In the genomic region with DNA sequence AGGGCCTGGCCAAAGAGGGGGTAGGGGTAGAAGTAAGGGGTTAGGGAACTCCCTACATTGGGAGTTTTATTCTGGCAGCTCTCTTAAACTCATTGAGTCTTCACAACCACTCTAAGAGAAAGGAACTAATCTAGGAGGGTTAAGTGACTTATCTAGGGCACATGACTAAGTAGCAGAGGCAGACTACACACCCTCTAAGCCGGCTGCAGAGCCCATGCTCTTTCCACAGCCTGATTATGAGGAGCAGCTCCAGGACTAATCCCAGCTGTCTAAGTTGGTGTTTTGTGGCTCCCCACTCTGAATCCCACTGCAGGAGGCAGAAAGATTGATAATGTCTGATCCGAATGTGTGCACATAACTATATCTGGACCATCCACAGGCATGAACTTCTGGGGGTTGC, we compare ENCODE assay signal across 30 cellular contexts.
"Had no signal": no experiment of that assay in that cellular context is flagged by ENCODE, and none has a peak within 500 bp of the region (broad histone marks: within the 10 kb centered on the region; RNA-seq: fewer than 3 reads in every experiment).

No MANE protein-coding gene starts in this region.

- H3K4me3 ChIP-seq: left ventricle myocardium inferior, lung, pancreas, prostate gland, right atrium auricular region, spleen, suprapubic skin, thoracic aorta, tibial artery, upper lobe of right lung had no signal

- H3K36me3 Mint-ChIP-seq: immature natural killer cell; mesothelial cell of epicardium; naive thymus-derived CD4-positive, alpha-beta T cell; stimulated activated effector memory CD8-positive, alpha-beta T cell treated with anti-CD3 and anti-CD28 coated beads, Interleukin-12 subunit alpha, Interleukin-12 subunit beta, amount 100 ng/mL, for 72 hours had no signal

- H3K4me1 ChIP-seq: left ventricle myocardium inferior, pancreas, prostate gland, right atrium auricular region, spleen, suprapubic skin, tibial artery, upper lobe of right lung had no signal

- DNase-seq: hypothalamus; immature natural killer cell; kidney; left colon; left ventricle myocardium inferior; mesendoderm; naive thymus-derived CD4-positive, alpha-beta T cell; nucleus accumbens; pancreas; posterior cingulate gyrus; small intestine; spleen; stimulated activated CD4-positive, alpha-beta T cell treated with anti-CD3 and anti-CD28 coated beads, Interleukin-4, amount 100 ng/mL, for 24 hours; stimulated activated naive CD4-positive, alpha-beta T cell; tibial artery; trophoblast cell; upper lobe of right lung had no signal

- ATAC-seq: left colon; naive thymus-derived CD4-positive, alpha-beta T cell; pancreas; sciatic nerve; stimulated activated effector memory CD8-positive, alpha-beta T cell treated with anti-CD3 and anti-CD28 coated beads, Interleukin-12 subunit alpha, Interleukin-12 subunit beta, amount 100 ng/mL, for 72 hours; upper lobe of right lung had no signal

- FAIRE-seq: islet of Langerhans, kidney, pancreas, small intestine, urothelium cell line had no signal

- H3K27ac Mint-ChIP-seq: immature natural killer cell; mesothelial cell of epicardium; naive thymus-derived CD4-positive, alpha-beta T cell; nephron; stimulated activated effector memory CD8-positive, alpha-beta T cell treated with anti-CD3 and anti-CD28 coated beads, Interleukin-12 subunit alpha, Interleukin-12 subunit beta, amount 100 ng/mL, for 72 hours; stimulated activated naive CD8-positive, alpha-beta T cell treated with anti-CD3 and anti-CD28 coated beads, Interleukin-15, Interleukin-2, amounts not matched to agents 100 ng/mL and 50 ng/mL, for 24 hours had no signal

- H3K36me3 ChIP-seq: left ventricle myocardium inferior, pancreas, prostate gland, right atrium auricular region, spleen, thoracic aorta, tibial artery, upper lobe of right lung had no signal

- H3K27me3 ChIP-seq: pancreas, right atrium auricular region, spleen, suprapubic skin, tibial artery, upper lobe of right lung had no signal

- H3K9me3 Mint-ChIP-seq: mesothelial cell of epicardium; nephron; stimulated activated naive CD8-positive, alpha-beta T cell treated with anti-CD3 and anti-CD28 coated beads, Interleukin-15, Interleukin-2, amounts not matched to agents 100 ng/mL and 50 ng/mL, for 24 hours had no signal

- H3K4me3 Mint-ChIP-seq: immature natural killer cell; mesothelial cell of epicardium; naive thymus-derived CD4-positive, alpha-beta T cell; nephron; neural crest cell; stimulated activated effector memory CD8-positive, alpha-beta T cell treated with anti-CD3 and anti-CD28 coated beads, Interleukin-12 subunit alpha, Interleukin-12 subunit beta, amount 100 ng/mL, for 72 hours; stimulated activated naive CD8-positive, alpha-beta T cell treated with anti-CD3 and anti-CD28 coated beads, Interleukin-15, Interleukin-2, amounts not matched to agents 100 ng/mL and 50 ng/mL, for 24 hours had no signal

- H3K9me3 ChIP-seq: left ventricle myocardium inferior, pancreas, prostate gland, right atrium auricular region, spleen, suprapubic skin, thoracic aorta, tibial artery, upper lobe of right lung had no signal

- H3K27me3 Mint-ChIP-seq: stimulated activated naive CD8-positive, alpha-beta T cell treated with anti-CD3 and anti-CD28 coated beads, Interleukin-15, Interleukin-2, amounts not matched to agents 100 ng/mL and 50 ng/mL, for 24 hours had no signal

- H3K4me1 Mint-ChIP-seq: immature natural killer cell; mesothelial cell of epicardium; naive thymus-derived CD4-positive, alpha-beta T cell; nephron; stimulated activated effector memory CD8-positive, alpha-beta T cell treated with anti-CD3 and anti-CD28 coated beads, Interleukin-12 subunit alpha, Interleukin-12 subunit beta, amount 100 ng/mL, for 72 hours had no signal

- H3K27ac ChIP-seq: left ventricle myocardium inferior, pancreas, prostate gland, right atrium auricular region, spleen, suprapubic skin, thoracic aorta, tibial artery, upper lobe of right lung had no signal
